Comparison of ENCODE assay signal across 2 cellular contexts in the genomic region with DNA sequence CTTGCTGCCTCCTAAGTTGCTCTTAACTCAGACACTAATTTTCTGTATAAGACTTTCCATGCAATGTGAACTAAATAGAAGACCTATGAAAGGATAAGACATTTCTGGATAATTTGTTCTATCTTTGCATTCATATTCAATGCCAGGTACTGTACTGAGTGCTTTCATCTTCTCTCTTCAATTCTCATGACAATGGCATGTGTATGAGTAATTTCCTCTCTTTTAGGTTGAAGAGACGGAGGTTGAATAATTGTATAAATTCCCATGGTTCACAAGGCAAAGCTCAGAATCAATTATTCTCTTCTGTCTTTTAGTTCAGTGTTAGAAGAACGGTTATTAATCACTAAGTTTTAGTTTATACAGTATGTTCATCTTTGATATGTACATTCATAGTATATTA.
TF ChIP-seq lines count a peak whose summit lies in the region.

No MANE protein-coding gene starts in this region.

TF ChIP-seq in GM23338, 12 proteins besides CTCF, POLR2A, EP300 and RAD21:
- TF ChIP-seq EZH2phosphoT487 (IDR thresholded peaks at IDR 0.05; ENCODE audit: unreplicated experiment): no peak
- TF ChIP-seq, protein P1, sequence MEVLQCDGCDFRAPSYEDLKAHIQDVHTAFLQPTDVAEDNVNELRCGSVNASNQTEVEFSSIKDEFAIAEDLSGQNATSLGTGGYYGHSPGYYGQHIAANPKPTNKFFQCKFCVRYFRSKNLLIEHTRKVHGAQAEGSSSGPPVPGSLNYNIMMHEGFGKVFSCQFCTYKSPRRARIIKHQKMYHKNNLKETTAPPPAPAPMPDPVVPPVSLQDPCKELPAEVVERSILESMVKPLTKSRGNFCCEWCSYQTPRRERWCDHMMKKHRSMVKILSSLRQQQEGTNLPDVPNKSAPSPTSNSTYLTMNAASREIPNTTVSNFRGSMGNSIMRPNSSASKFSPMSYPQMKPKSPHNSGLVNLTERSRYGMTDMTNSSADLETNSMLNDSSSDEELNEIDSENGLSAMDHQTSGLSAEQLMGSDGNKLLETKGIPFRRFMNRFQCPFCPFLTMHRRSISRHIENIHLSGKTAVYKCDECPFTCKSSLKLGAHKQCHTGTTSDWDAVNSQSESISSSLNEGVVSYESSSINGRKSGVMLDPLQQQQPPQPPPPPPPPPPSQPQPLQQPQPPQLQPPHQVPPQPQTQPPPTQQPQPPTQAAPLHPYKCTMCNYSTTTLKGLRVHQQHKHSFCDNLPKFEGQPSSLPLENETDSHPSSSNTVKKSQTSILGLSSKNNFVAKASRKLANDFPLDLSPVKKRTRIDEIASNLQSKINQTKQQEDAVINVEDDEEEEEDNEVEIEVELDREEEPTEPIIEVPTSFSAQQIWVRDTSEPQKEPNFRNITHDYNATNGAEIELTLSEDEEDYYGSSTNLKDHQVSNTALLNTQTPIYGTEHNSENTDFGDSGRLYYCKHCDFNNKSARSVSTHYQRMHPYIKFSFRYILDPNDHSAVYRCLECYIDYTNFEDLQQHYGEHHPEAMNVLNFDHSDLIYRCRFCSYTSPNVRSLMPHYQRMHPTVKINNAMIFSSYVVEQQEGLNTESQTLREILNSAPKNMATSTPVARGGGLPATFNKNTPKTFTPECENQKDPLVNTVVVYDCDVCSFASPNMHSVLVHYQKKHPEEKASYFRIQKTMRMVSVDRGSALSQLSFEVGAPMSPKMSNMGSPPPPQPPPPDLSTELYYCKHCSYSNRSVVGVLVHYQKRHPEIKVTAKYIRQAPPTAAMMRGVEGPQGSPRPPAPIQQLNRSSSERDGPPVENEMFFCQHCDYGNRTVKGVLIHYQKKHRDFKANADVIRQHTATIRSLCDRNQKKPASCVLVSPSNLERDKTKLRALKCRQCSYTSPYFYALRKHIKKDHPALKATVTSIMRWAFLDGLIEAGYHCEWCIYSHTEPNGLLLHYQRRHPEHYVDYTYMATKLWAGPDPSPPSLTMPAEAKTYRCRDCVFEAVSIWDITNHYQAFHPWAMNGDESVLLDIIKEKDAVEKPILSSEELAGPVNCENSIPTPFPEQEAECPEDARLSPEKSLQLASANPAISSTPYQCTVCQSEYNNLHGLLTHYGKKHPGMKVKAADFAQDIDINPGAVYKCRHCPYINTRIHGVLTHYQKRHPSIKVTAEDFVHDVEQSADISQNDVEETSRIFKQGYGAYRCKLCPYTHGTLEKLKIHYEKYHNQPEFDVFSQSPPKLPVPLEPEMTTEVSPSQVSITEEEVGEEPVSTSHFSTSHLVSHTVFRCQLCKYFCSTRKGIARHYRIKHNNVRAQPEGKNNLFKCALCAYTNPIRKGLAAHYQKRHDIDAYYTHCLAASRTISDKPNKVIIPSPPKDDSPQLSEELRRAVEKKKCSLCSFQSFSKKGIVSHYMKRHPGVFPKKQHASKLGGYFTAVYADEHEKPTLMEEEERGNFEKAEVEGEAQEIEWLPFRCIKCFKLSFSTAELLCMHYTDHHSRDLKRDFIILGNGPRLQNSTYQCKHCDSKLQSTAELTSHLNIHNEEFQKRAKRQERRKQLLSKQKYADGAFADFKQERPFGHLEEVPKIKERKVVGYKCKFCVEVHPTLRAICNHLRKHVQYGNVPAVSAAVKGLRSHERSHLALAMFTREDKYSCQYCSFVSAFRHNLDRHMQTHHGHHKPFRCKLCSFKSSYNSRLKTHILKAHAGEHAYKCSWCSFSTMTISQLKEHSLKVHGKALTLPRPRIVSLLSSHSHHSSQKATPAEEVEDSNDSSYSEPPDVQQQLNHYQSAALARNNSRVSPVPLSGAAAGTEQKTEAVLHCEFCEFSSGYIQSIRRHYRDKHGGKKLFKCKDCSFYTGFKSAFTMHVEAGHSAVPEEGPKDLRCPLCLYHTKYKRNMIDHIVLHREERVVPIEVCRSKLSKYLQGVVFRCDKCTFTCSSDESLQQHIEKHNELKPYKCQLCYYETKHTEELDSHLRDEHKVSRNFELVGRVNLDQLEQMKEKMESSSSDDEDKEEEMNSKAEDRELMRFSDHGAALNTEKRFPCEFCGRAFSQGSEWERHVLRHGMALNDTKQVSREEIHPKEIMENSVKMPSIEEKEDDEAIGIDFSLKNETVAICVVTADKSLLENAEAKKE (CRISPR knock-in tag; IDR thresholded peaks at IDR 0.05): no peak
- TF ChIP-seq CREB1 (CRISPR knock-in tag; IDR thresholded peaks at IDR 0.05; ENCODE audit: low read depth): no peak
- TF ChIP-seq, protein P2, sequence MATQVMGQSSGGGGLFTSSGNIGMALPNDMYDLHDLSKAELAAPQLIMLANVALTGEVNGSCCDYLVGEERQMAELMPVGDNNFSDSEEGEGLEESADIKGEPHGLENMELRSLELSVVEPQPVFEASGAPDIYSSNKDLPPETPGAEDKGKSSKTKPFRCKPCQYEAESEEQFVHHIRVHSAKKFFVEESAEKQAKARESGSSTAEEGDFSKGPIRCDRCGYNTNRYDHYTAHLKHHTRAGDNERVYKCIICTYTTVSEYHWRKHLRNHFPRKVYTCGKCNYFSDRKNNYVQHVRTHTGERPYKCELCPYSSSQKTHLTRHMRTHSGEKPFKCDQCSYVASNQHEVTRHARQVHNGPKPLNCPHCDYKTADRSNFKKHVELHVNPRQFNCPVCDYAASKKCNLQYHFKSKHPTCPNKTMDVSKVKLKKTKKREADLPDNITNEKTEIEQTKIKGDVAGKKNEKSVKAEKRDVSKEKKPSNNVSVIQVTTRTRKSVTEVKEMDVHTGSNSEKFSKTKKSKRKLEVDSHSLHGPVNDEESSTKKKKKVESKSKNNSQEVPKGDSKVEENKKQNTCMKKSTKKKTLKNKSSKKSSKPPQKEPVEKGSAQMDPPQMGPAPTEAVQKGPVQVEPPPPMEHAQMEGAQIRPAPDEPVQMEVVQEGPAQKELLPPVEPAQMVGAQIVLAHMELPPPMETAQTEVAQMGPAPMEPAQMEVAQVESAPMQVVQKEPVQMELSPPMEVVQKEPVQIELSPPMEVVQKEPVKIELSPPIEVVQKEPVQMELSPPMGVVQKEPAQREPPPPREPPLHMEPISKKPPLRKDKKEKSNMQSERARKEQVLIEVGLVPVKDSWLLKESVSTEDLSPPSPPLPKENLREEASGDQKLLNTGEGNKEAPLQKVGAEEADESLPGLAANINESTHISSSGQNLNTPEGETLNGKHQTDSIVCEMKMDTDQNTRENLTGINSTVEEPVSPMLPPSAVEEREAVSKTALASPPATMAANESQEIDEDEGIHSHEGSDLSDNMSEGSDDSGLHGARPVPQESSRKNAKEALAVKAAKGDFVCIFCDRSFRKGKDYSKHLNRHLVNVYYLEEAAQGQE (IDR thresholded peaks at IDR 0.05; ENCODE audit: unreplicated experiment): no peak
TF ChIP-seq in GM23338: peak in this region for 0.

TF ChIP-seq in SK-N-SH, 30 proteins besides CTCF, POLR2A, EP300 and RAD21:
- TF ChIP-seq MEF2A (IDR thresholded peaks at IDR 0.05; ENCODE audit: borderline replicate concordance, low read depth) (no peak), MXI1 (IDR thresholded peaks at IDR 0.05; ENCODE audit: low read depth, low read length) (no peak), FOSL2 (IDR thresholded peaks at IDR 0.05; ENCODE audit: borderline replicate concordance, low read depth) (peak; percentile 83), NFIC (IDR thresholded peaks at IDR 0.05; ENCODE audit: borderline replicate concordance) (peak; percentile 7; the same call in 1 of the 2 replicates), GATA2 (CRISPR knock-in tag; IDR thresholded peaks at IDR 0.05) (no peak), TEAD4 (IDR thresholded peaks at IDR 0.05; ENCODE audit: borderline replicate concordance, insufficient read depth) (peak; percentile 68; the same call in 1 of the 2 replicates), FOXJ3 (CRISPR knock-in tag; IDR thresholded peaks at IDR 0.05) (no peak), JUND (IDR thresholded peaks at IDR 0.05) (peak; percentile 76), TCF12 (IDR thresholded peaks at IDR 0.05) (peak; percentile 72), ELF1 (IDR thresholded peaks at IDR 0.05) (no peak), SMC3 (IDR thresholded peaks at IDR 0.05; ENCODE audit: low read depth, low read length) (no peak)
- TF ChIP-seq, protein P3, sequence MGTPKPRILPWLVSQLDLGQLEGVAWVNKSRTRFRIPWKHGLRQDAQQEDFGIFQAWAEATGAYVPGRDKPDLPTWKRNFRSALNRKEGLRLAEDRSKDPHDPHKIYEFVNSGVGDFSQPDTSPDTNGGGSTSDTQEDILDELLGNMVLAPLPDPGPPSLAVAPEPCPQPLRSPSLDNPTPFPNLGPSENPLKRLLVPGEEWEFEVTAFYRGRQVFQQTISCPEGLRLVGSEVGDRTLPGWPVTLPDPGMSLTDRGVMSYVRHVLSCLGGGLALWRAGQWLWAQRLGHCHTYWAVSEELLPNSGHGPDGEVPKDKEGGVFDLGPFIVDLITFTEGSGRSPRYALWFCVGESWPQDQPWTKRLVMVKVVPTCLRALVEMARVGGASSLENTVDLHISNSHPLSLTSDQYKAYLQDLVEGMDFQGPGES (IDR thresholded peaks at IDR 0.05; ENCODE audit: low read depth, low read length): no peak
- TF ChIP-seq, protein P4, sequence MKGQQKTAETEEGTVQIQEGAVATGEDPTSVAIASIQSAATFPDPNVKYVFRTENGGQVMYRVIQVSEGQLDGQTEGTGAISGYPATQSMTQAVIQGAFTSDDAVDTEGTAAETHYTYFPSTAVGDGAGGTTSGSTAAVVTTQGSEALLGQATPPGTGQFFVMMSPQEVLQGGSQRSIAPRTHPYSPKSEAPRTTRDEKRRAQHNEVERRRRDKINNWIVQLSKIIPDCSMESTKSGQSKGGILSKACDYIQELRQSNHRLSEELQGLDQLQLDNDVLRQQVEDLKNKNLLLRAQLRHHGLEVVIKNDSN (IDR thresholded peaks at IDR 0.05; ENCODE audit: borderline replicate concordance, low read depth): no peak
- TF ChIP-seq, protein P5, sequence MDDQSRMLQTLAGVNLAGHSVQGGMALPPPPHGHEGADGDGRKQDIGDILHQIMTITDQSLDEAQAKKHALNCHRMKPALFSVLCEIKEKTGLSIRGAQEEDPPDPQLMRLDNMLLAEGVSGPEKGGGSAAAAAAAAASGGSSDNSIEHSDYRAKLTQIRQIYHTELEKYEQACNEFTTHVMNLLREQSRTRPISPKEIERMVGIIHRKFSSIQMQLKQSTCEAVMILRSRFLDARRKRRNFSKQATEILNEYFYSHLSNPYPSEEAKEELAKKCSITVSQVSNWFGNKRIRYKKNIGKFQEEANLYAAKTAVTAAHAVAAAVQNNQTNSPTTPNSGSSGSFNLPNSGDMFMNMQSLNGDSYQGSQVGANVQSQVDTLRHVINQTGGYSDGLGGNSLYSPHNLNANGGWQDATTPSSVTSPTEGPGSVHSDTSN (IDR thresholded peaks at IDR 0.05): peak; percentile 79
